Comparison of ENCODE assay signal across 19 cellular contexts in genomic region chr13:99389520-99390304, GRCh38.
DNase-seq lines count a peak whose midpoint lies in the region; ATAC-seq and TF ChIP-seq lines count a peak whose summit lies in the region.
"Had no signal": no experiment of that assay in that cellular context is flagged by ENCODE, and none has a peak within 500 bp of the region (broad histone marks: within the 10 kb centered on the region; RNA-seq: fewer than 3 reads in every experiment).

No MANE protein-coding gene starts in this region.

- DNase-seq in activated CD4-positive, alpha-beta T cell treated with anti-CD3 and anti-CD28 coated beads for 36 hours: no peak
- no peak for DNase-seq in activated CD4-positive, alpha-beta T cell treated with anti-CD3 and anti-CD28 coated beads, Interleukin-2, amount 50 U/mL, for 1 hour
- DNase-seq in activated T-helper 1 cell treated with anti-CD3 and anti-CD28 coated beads, Interleukin-12 subunit alpha, Interleukin-12 subunit beta, Interleukin-2, Interleukin-4 antibody, amounts not matched to agents 30 ng/mL and 10 ng/mL and 1 ng/mL, durations not matched to agents 14 hours and 24 hours and 36 hours (ENCODE audit: low spot score): no peak
- peak in 1 of 10 donors; percentile 38 for DNase-seq in naive thymus-derived CD8-positive, alpha-beta T cell
- DNase-seq in AG08395 (ENCODE audit: low spot score): no peak
- DNase-seq in RPMI8226: no peak
- no peak for DNase-seq in mucosa of descending colon
- DNase-seq: 8988T, dermis blood vessel endothelial cell, DMS79 treated with DMSO at 0.1 percent for 48 hours, erythroblast, Kasumi-1, NCI-H1092 treated with DMSO at 0.1 percent for 48 hours, posterior cingulate gyrus had no signal

- POLR2A ChIA-PET in activated CD4-positive, alpha-beta T cell treated with anti-CD3 and anti-CD28 coated beads for 36 hours (lab: Charles Lee): no interaction called here
- POLR2A ChIA-PET in naive thymus-derived CD8-positive, alpha-beta T cell (lab: Charles Lee): interaction anchor here (0.7 to 4.7 kb wide), 6 partner anchors 8 to 45 kb away, joined by 4 to 46 read pairs (median 4); no protein-coding TSS in a partner anchor

- H3K27me3 Mint-ChIP-seq in activated CD4-positive, alpha-beta T cell treated with anti-CD3 and anti-CD28 coated beads for 36 hours: no peaks in the 10 kb centered on the region
- peaks cover 6% of the 10 kb centered on the region for H3K27me3 Mint-ChIP-seq in activated T-helper 1 cell treated with anti-CD3 and anti-CD28 coated beads, Interleukin-12 subunit alpha, Interleukin-12 subunit beta, Interleukin-2, Interleukin-4 antibody, amounts not matched to agents 30 ng/mL and 10 ng/mL and 1 ng/mL, durations not matched to agents 14 hours and 24 hours and 36 hours (ENCODE audit: insufficient read depth)
- no peaks in the 10 kb centered on the region for H3K27me3 Mint-ChIP-seq in naive thymus-derived CD8-positive, alpha-beta T cell
- H3K27me3 Mint-ChIP-seq: type B pancreatic cell had no signal

- H3K4me3 ChIP-seq in BLaER1 (no peak overlapping the region), mucosa of descending colon (no peak overlapping the region)

- no peaks in the 10 kb centered on the region for H3K27me3 ChIP-seq in BLaER1

- peak overlapping the region; percentile 26 for H3K27ac Mint-ChIP-seq in activated CD4-positive, alpha-beta T cell treated with anti-CD3 and anti-CD28 coated beads for 36 hours
- peak overlapping the region; percentile 29 for H3K27ac Mint-ChIP-seq in activated T-helper 1 cell treated with anti-CD3 and anti-CD28 coated beads, Interleukin-12 subunit alpha, Interleukin-12 subunit beta, Interleukin-2, Interleukin-4 antibody, amounts not matched to agents 30 ng/mL and 10 ng/mL and 1 ng/mL, durations not matched to agents 14 hours and 24 hours and 36 hours
- peak overlapping the region; percentile 20 to 99 (median 81) for H3K27ac Mint-ChIP-seq in naive thymus-derived CD8-positive, alpha-beta T cell
- H3K27ac Mint-ChIP-seq: brain, type B pancreatic cell had no signal

- H4K20me1 ChIP-seq in BLaER1: peaks cover 32% of the 10 kb centered on the region

- H3K4me2 ChIP-seq in BLaER1: peak overlapping the region; percentile 81

- peaks cover 28% of the 10 kb centered on the region for H3K36me3 ChIP-seq in BLaER1
- H3K36me3 ChIP-seq in mucosa of descending colon (ENCODE audit: low read depth): no peaks in the 10 kb centered on the region

- H3K9me3 ChIP-seq in BLaER1: no peaks in the 10 kb centered on the region
- no peaks in the 10 kb centered on the region for H3K9me3 ChIP-seq in mucosa of descending colon

- H3K9ac ChIP-seq in BLaER1: no peak overlapping the region

- no peak for ATAC-seq in activated CD4-positive, alpha-beta T cell treated with anti-CD3 and anti-CD28 coated beads for 36 hours
- ATAC-seq in naive thymus-derived CD8-positive, alpha-beta T cell: no peak
- ATAC-seq in mucosa of descending colon: no peak
- ATAC-seq: activated naive CD4-positive, alpha-beta T cell treated with anti-CD3 and anti-CD28 coated beads, Interleukin-2, amount 50 U/mL, for 72 hours had no signal

- peaks cover 46% of the 10 kb centered on the region for H3K4me1 Mint-ChIP-seq in activated CD4-positive, alpha-beta T cell treated with anti-CD3 and anti-CD28 coated beads for 36 hours
- H3K4me1 Mint-ChIP-seq in activated T-helper 1 cell treated with anti-CD3 and anti-CD28 coated beads, Interleukin-12 subunit alpha, Interleukin-12 subunit beta, Interleukin-2, Interleukin-4 antibody, amounts not matched to agents 30 ng/mL and 10 ng/mL and 1 ng/mL, durations not matched to agents 14 hours and 24 hours and 36 hours (ENCODE audit: low read depth): peaks cover 22% of the 10 kb centered on the region
- H3K4me1 Mint-ChIP-seq in naive thymus-derived CD8-positive, alpha-beta T cell: peaks cover 23 to 60% (median 49%) of the 10 kb centered on the region in 4 donors
- H3K4me1 Mint-ChIP-seq: brain had no signal

- no peak overlapping the region for H3K4me3 Mint-ChIP-seq in activated CD4-positive, alpha-beta T cell treated with anti-CD3 and anti-CD28 coated beads for 36 hours
- no peak overlapping the region for H3K4me3 Mint-ChIP-seq in activated T-helper 1 cell treated with anti-CD3 and anti-CD28 coated beads, Interleukin-12 subunit alpha, Interleukin-12 subunit beta, Interleukin-2, Interleukin-4 antibody, amounts not matched to agents 30 ng/mL and 10 ng/mL and 1 ng/mL, durations not matched to agents 14 hours and 24 hours and 36 hours
- H3K4me3 Mint-ChIP-seq in naive thymus-derived CD8-positive, alpha-beta T cell: peak overlapping the region in 1 of 10 donors; percentile 32
- H3K4me3 Mint-ChIP-seq: brain, type B pancreatic cell had no signal

- H3K4me1 ChIP-seq in BLaER1: peaks cover 38% of the 10 kb centered on the region
- no peaks in the 10 kb centered on the region for H3K4me1 ChIP-seq in mucosa of descending colon (ENCODE audit: low read depth)

- no peak overlapping the region for H3K27ac ChIP-seq in BLaER1
- H3K27ac ChIP-seq: C4-2B had no signal

- CTCF ChIA-PET in activated CD4-positive, alpha-beta T cell treated with anti-CD3 and anti-CD28 coated beads for 36 hours (lab: Charles Lee): interaction anchor here (0.5 to 7.4 kb wide), 10 partner anchors 22 to 730 kb away, joined by 3 to 131 read pairs (median 6); no protein-coding TSS in a partner anchor

- peaks cover 25% of the 10 kb centered on the region for H3K36me3 Mint-ChIP-seq in activated CD4-positive, alpha-beta T cell treated with anti-CD3 and anti-CD28 coated beads for 36 hours (ENCODE audit: low read depth)
- H3K36me3 Mint-ChIP-seq in activated T-helper 1 cell treated with anti-CD3 and anti-CD28 coated beads, Interleukin-12 subunit alpha, Interleukin-12 subunit beta, Interleukin-2, Interleukin-4 antibody, amounts not matched to agents 30 ng/mL and 10 ng/mL and 1 ng/mL, durations not matched to agents 14 hours and 24 hours and 36 hours (ENCODE audit: low read depth): peaks cover 20% of the 10 kb centered on the region
- H3K36me3 Mint-ChIP-seq in naive thymus-derived CD8-positive, alpha-beta T cell: peaks cover 4 to 13% (median 4%) of the 10 kb centered on the region in 3 donors

- H3K9me3 Mint-ChIP-seq in activated CD4-positive, alpha-beta T cell treated with anti-CD3 and anti-CD28 coated beads for 36 hours (ENCODE audit: low read depth): no peaks in the 10 kb centered on the region
- H3K9me3 Mint-ChIP-seq in activated T-helper 1 cell treated with anti-CD3 and anti-CD28 coated beads, Interleukin-12 subunit alpha, Interleukin-12 subunit beta, Interleukin-2, Interleukin-4 antibody, amounts not matched to agents 30 ng/mL and 10 ng/mL and 1 ng/mL, durations not matched to agents 14 hours and 24 hours and 36 hours: no peaks in the 10 kb centered on the region
- no peaks in the 10 kb centered on the region for H3K9me3 Mint-ChIP-seq in naive thymus-derived CD8-positive, alpha-beta T cell
- H3K9me3 Mint-ChIP-seq: activated naive CD4-positive, alpha-beta T cell treated with anti-CD3 and anti-CD28 coated beads, Interleukin-2, amount 50 U/mL, for 72 hours; type B pancreatic cell had no signal

- intact Hi-C loops in activated CD4-positive, alpha-beta T cell treated with anti-CD3 and anti-CD28 coated beads for 36 hours (cut with DNase I, micrococcal nuclease): no loop called here
- intact Hi-C loops in activated T-helper 1 cell treated with anti-CD3 and anti-CD28 coated beads, Interleukin-12 subunit alpha, Interleukin-12 subunit beta, Interleukin-2, Interleukin-4 antibody, amounts not matched to agents 30 ng/mL and 10 ng/mL and 1 ng/mL, durations not matched to agents 14 hours and 24 hours and 36 hours (cut with micrococcal nuclease): no loop called here
- intact Hi-C loops in mucosa of descending colon (cut with DNase I, micrococcal nuclease): loop anchor here in 1 of 2 donors (5.0 kb wide), 1 partner anchor 33 kb away; no protein-coding TSS in a partner anchor

- no peak for TF ChIP-seq CTCF in mucosa of descending colon (IDR thresholded peaks at IDR 0.05)

Comparison
In these comparisons a context has a peak if more than half of its experiments do, and no peak if none do; other contexts are left out.
1. H3K27ac Mint-ChIP-seq: peak in every context shown above with its lines; median percentile 81 in naive thymus-derived CD8-positive, alpha-beta T cell; 29 in activated T-helper 1 cell treated with anti-CD3 and anti-CD28 coated beads, Interleukin-12 subunit alpha, Interleukin-12 subunit beta, Interleukin-2, Interleukin-4 antibody, amounts not matched to agents 30 ng/mL and 10 ng/mL and 1 ng/mL, durations not matched to agents 14 hours and 24 hours and 36 hours; 26 in activated CD4-positive, alpha-beta T cell treated with anti-CD3 and anti-CD28 coated beads for 36 hours.